Comparison of ENCODE assay signal across 27 cellular contexts in the genomic region with DNA sequence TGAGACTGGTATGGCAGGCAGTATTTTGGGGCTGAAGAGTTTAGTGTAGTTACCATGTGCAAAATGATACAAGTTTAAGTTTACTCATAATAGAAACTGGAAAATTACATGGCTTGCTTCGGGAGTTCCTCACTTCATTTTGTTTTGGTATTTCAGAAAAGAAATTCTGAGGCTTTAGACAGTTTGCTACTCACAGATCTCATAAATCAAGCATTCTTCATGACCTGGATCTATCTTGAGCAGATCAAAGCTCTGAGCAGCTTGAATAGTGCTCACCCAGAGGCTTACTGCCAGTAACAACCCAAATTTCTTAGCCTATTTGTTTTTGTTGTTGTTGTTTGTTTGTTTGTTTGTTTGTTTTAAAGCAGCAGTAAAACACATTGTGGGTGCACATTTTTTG. TPM values are rescaled to one million over a fixed set of nuclear protein-coding genes. Genes with fewer than 3 reads are reported as not detected.
DNase-seq lines count a peak whose midpoint lies in the region; ATAC-seq, FAIRE-seq and TF ChIP-seq lines count a peak whose summit lies in the region.
"Had no signal": no experiment of that assay in that cellular context is flagged by ENCODE, and none has a peak within 500 bp of the region (broad histone marks: within the 10 kb centered on the region; RNA-seq: fewer than 3 reads in every experiment).

No MANE protein-coding gene starts in this region.

- H3K79me1 ChIP-seq in mesenchymal stem cell (replicated peaks; ENCODE audit: low read length, poor library complexity, severe bottlenecking): peaks cover 11% of the 10 kb centered on the region

- H2BK5ac ChIP-seq in mesenchymal stem cell (ENCODE audit: low read depth, low read length, poor library complexity, severe bottlenecking): no peak overlapping the region

- POLR2A ChIA-PET in activated CD4-positive, alpha-beta memory T cell treated with anti-CD3 and anti-CD28 coated beads, Interleukin-2, amount 10 ng/mL, durations not matched to agents 7 days and 5 days (lab: Charles Lee): no interaction called here

- no peaks in the 10 kb centered on the region for H3K36me3 ChIP-seq in mesenchymal stem cell (ENCODE audit: control insufficient read depth in 1 of 2, insufficient read depth in 2 of 2, low read depth in 1 of 2, low read length in 2 of 2)
- H3K36me3 ChIP-seq: SJCRH30 had no signal

- CTCF ChIA-PET in activated CD4-positive, alpha-beta memory T cell treated with anti-CD3 and anti-CD28 coated beads, Interleukin-2, amount 10 ng/mL, durations not matched to agents 7 days and 5 days (lab: Charles Lee): interaction anchor here (0.6 kb wide), 1 partner anchor 99 kb away, joined by 3 read pairs; no protein-coding TSS in a partner anchor

- no peak overlapping the region for H2BK15ac ChIP-seq in mesenchymal stem cell (ENCODE audit: low read depth, poor library complexity, severe bottlenecking)

- peaks cover 2% of the 10 kb centered on the region for H3K4me1 ChIP-seq in mesenchymal stem cell (ENCODE audit: control insufficient read depth, insufficient read depth, low read depth, low read length)
- H3K4me1 ChIP-seq: SJCRH30 had no signal

- H4K91ac ChIP-seq in mesenchymal stem cell (ENCODE audit: low read length): no peak overlapping the region

- H2BK120ac ChIP-seq in mesenchymal stem cell (ENCODE audit: low read depth, low read length): no peak overlapping the region

- H3K27me3 Mint-ChIP-seq in type B pancreatic cell: no peaks in the 10 kb centered on the region
- H3K27me3 Mint-ChIP-seq in activated CD4-positive, alpha-beta memory T cell treated with anti-CD3 and anti-CD28 coated beads, Interleukin-2, amount 10 ng/mL, durations not matched to agents 7 days and 5 days: no peaks in the 10 kb centered on the region
- H3K27me3 Mint-ChIP-seq: B cell; CD8-positive, alpha-beta memory T cell had no signal

- no peak overlapping the region for H3K23ac ChIP-seq in mesenchymal stem cell (ENCODE audit: low read length in 2 of 2)

- no peak overlapping the region for H3K18ac ChIP-seq in mesenchymal stem cell (ENCODE audit: low read depth in 1 of 2, low read length in 2 of 2)

- H3K27ac Mint-ChIP-seq in type B pancreatic cell: peak overlapping the region; percentile 30
- H3K27ac Mint-ChIP-seq in activated CD4-positive, alpha-beta memory T cell treated with anti-CD3 and anti-CD28 coated beads, Interleukin-2, amount 10 ng/mL, durations not matched to agents 7 days and 5 days: no peak overlapping the region
- H3K27ac Mint-ChIP-seq: B cell, CD14-positive monocyte had no signal

- no peak overlapping the region for H3K9ac ChIP-seq in mesenchymal stem cell (ENCODE audit: low read length)

- no peak overlapping the region for H3K4me3 ChIP-seq in mesenchymal stem cell (ENCODE audit: insufficient read depth in 1 of 2, low read depth in 1 of 2, low read length in 2 of 2)
- H3K4me3 ChIP-seq: A549, PC-9, SJCRH30 had no signal

- no peaks in the 10 kb centered on the region for H3K9me3 ChIP-seq in mesenchymal stem cell (ENCODE audit: control insufficient read depth, low read length)
- H3K9me3 ChIP-seq: A549 had no signal

- H3K4ac ChIP-seq in mesenchymal stem cell (ENCODE audit: low read depth in 1 of 2, low read length in 2 of 2): no peak overlapping the region

- DNase-seq in H54 (ENCODE audit: insufficient read length, low spot score) (no peak), mesenchymal stem cell (no peak), type B pancreatic cell (ENCODE audit: extremely low spot score, unreplicated experiment) (no peak)
- no peak for DNase-seq in activated CD4-positive, alpha-beta memory T cell treated with anti-CD3 and anti-CD28 coated beads, Interleukin-2, amount 10 ng/mL, durations not matched to agents 7 days and 5 days
- DNase-seq: Calu3; CD8-positive, alpha-beta memory T cell; DMS79 treated with DMSO at 0.1 percent for 48 hours; GF-D8; GOT3; KBM-7; MV-4-11; NCI-H1105; NCI-H1436 treated with DMSO at 0.1 percent for 48 hours; NCI-H187 treated with DMSO at 0.1 percent for 48 hours; NCI-H2107; NCI-H774; PC-9 had no signal

- H3K27me3 ChIP-seq in mesenchymal stem cell (ENCODE audit: control insufficient read depth in 1 of 2, insufficient read depth in 1 of 2, low read length in 2 of 2): no peaks in the 10 kb centered on the region
- H3K27me3 ChIP-seq: SJCRH30 had no signal

- FAIRE-seq in H54 (lab: Jason Lieb, UNC): peak; percentile 72
- FAIRE-seq: A549, GM12892 had no signal

- peak overlapping the region; percentile 69; the same call in 1 of the 2 replicates for H3K27ac ChIP-seq in VCaP
- peak overlapping the region; percentile 51 for H3K27ac ChIP-seq in mesenchymal stem cell (ENCODE audit: low read length, poor library complexity, severe bottlenecking)
- H3K27ac ChIP-seq: A549, PC-9, SJCRH30 had no signal

- no peak overlapping the region for H4K8ac ChIP-seq in mesenchymal stem cell (ENCODE audit: low read length)

- no peak overlapping the region for H2AFZ ChIP-seq in mesenchymal stem cell (ENCODE audit: low read depth, low read length)
- H2AFZ ChIP-seq: PC-9 had no signal

- ATAC-seq in GM21526 (IDR thresholded peaks at IDR 0.05; ENCODE audit: low FRiP score, unreplicated experiment) (no peak), HG03280 (IDR thresholded peaks at IDR 0.05; ENCODE audit: unreplicated experiment) (no peak)
- ATAC-seq: A549, HCT116, Right ventricle myocardium inferior had no signal

- TF ChIP-seq CTCF in VCaP (conservative IDR thresholded peaks at IDR 0.05) (no peak), type B pancreatic cell (conservative IDR thresholded peaks at IDR 0.05) (no peak)

- H3K4me1 Mint-ChIP-seq in type B pancreatic cell (ENCODE audit: unreplicated experiment): peaks cover 24% of the 10 kb centered on the region
- peaks cover 12% of the 10 kb centered on the region for H3K4me1 Mint-ChIP-seq in activated CD4-positive, alpha-beta memory T cell treated with anti-CD3 and anti-CD28 coated beads, Interleukin-2, amount 10 ng/mL, durations not matched to agents 7 days and 5 days

- H3K9me3 Mint-ChIP-seq in type B pancreatic cell: no peaks in the 10 kb centered on the region
- H3K9me3 Mint-ChIP-seq in activated CD4-positive, alpha-beta memory T cell treated with anti-CD3 and anti-CD28 coated beads, Interleukin-2, amount 10 ng/mL, durations not matched to agents 7 days and 5 days: no peaks in the 10 kb centered on the region
- H3K9me3 Mint-ChIP-seq: CD8-positive, alpha-beta memory T cell had no signal

- no peak for TF ChIP-seq POLR2A in H54 (IDR thresholded peaks at IDR 0.05; ENCODE audit: low read depth, low read length)

- H2AK5ac ChIP-seq in mesenchymal stem cell (ENCODE audit: low read length, severe bottlenecking): peak overlapping the region; percentile 69

- H3K4me3 Mint-ChIP-seq in type B pancreatic cell: no peak overlapping the region
- H3K4me3 Mint-ChIP-seq in activated CD4-positive, alpha-beta memory T cell treated with anti-CD3 and anti-CD28 coated beads, Interleukin-2, amount 10 ng/mL, durations not matched to agents 7 days and 5 days: no peak overlapping the region
- H3K4me3 Mint-ChIP-seq: B cell; CD14-positive monocyte; CD8-positive, alpha-beta memory T cell had no signal

- no peak overlapping the region for H2BK12ac ChIP-seq in mesenchymal stem cell (ENCODE audit: low read length in 2 of 2)

- no peak overlapping the region for H3K14ac ChIP-seq in mesenchymal stem cell (ENCODE audit: low read length in 2 of 2)

- 80% methylated on average over 1 of the region's 1 CpG for WGBS in mesenchymal stem cell

- no peak overlapping the region for H3K4me2 ChIP-seq in mesenchymal stem cell (ENCODE audit: low read length, poor library complexity, severe bottlenecking)
- H3K4me2 ChIP-seq: A549, PC-9 had no signal

- H3K36me3 Mint-ChIP-seq in type B pancreatic cell: no peaks in the 10 kb centered on the region
- H3K36me3 Mint-ChIP-seq in activated CD4-positive, alpha-beta memory T cell treated with anti-CD3 and anti-CD28 coated beads, Interleukin-2, amount 10 ng/mL, durations not matched to agents 7 days and 5 days (ENCODE audit: low read depth): no peaks in the 10 kb centered on the region
- H3K36me3 Mint-ChIP-seq: CD14-positive monocyte had no signal

RNA-seq across cellular contexts. Expression of a gene that starts 56.3 kb away (rescaled TPM):
- polyA plus RNA-seq in mesenchymal stem cell (2013, experiment 1 of 2): 1.2 TPM
- polyA plus RNA-seq in mesenchymal stem cell (2013, experiment 2 of 2): 1.1 TPM
- total RNA-seq in type B pancreatic cell (ENCODE audit: low replicate concordance): 15.0 and 28.1 TPM in 2 replicates
- total RNA-seq in activated CD4-positive, alpha-beta memory T cell treated with anti-CD3 and anti-CD28 coated beads, Interleukin-2, amount 10 ng/mL, durations not matched to agents 7 days and 5 days: 1 to 10 TPM; 6.9 to 7.4 TPM
